Comparison of ENCODE assay signal across 9 cellular contexts in the genomic region with DNA sequence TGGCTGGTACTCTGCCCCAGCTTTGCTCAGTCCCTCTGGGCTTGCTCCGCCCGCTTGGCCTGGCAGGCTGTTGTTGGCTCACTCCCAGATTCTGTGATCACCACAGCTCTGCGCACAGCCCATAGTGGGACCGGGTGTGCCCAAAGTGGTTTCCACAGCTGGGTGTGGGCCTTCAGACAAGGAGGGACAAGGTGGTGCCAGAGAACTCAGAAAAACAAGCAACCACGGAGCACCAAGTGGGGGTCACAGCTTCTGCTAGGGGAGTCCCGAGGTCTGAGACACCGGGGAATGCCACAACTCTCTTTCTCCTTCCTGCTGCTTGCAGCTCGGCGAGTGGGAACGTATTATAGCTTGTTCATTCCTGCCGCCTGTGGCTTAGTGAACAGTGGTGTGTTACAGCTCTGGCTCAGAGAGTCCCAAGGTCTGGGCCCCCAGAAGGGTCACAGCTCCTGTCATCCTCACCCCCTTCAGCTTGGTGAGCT. TPM values are rescaled to one million over a fixed set of nuclear protein-coding genes. Genes with fewer than 3 reads are reported as not detected.
DNase-seq lines count a peak whose midpoint lies in the region; ATAC-seq and TF ChIP-seq lines count a peak whose summit lies in the region.
"Had no signal": no experiment of that assay in that cellular context is flagged by ENCODE, and none has a peak within 500 bp of the region (broad histone marks: within the 10 kb centered on the region; RNA-seq: fewer than 3 reads in every experiment).

No MANE protein-coding gene starts in this region.

- peak; percentile 25 to 37 for ATAC-seq in activated CD4-positive, CD25-positive, alpha-beta regulatory T cell treated with anti-CD3 and anti-CD28 coated beads, Interleukin-2, amount 50 U/mL, for 24 hours

- no peaks in the 10 kb centered on the region for H3K9me3 ChIP-seq in uterus

- H3K27me3 ChIP-seq in uterus: no peaks in the 10 kb centered on the region
- H3K27me3 ChIP-seq: cardiac muscle cell had no signal

- TF ChIP-seq CTCF in RWPE1 (conservative IDR thresholded peaks at IDR 0.05; ENCODE audit: low read depth) (no peak), uterus (IDR thresholded peaks at IDR 0.05) (no peak)

- CTCF ChIA-PET in RWPE1 (lab: Yijun Ruan, JAX): no interaction called here

- intact Hi-C loops in uterus (cut with DNase I; ENCODE audit: low total_unique reads): no loop called here

- H3K4me3 ChIP-seq in uterus: no peak overlapping the region
- H3K4me3 ChIP-seq: cardiac muscle cell had no signal

- H3K36me3 ChIP-seq in uterus: no peaks in the 10 kb centered on the region
- H3K36me3 ChIP-seq: cardiac muscle cell had no signal

- POLR2A ChIA-PET in RWPE1 (lab: Yijun Ruan, JAX; ENCODE audit: low non-redundant PET): no interaction called here

- TF ChIP-seq POLR2A in uterus (IDR thresholded peaks at IDR 0.05): no peak

- DNase-seq in activated CD4-positive, CD25-positive, alpha-beta regulatory T cell (lab: John Stamatoyannopoulos, UW): no peak
- peak; percentile 25 for DNase-seq in RWPE1 (ENCODE audit: low spot score)
- peak; percentile 65 for DNase-seq in kidney tubule cell (ENCODE audit: low spot score)
- peak; percentile 14 to 17 for DNase-seq in uterus
- DNase-seq in foreskin melanocyte: no peak
- no peak for DNase-seq in GDM1 (lab: John Stamatoyannopoulos, UW)
- DNase-seq in stimulated activated CD4-positive, alpha-beta T cell treated with anti-CD3 and anti-CD28 coated beads, Interleukin-2, amount 100 ng/mL, for 48 hours: no peak

- H3K4me1 ChIP-seq in uterus: no peaks in the 10 kb centered on the region

- peak overlapping the region; percentile 91 for H3K27ac ChIP-seq in RWPE1
- H3K27ac ChIP-seq in uterus: no peak overlapping the region
- H3K27ac ChIP-seq: cardiac muscle cell had no signal

RNA-seq across cellular contexts. Expression of gene KYNU, which starts 9.1 kb away (rescaled TPM):
- total RNA-seq in uterus: 1 to 10 TPM in 3 of 4 donors, not detected in 1; 1.9 to 5.3 (median 2.1) TPM

Comparison
In these comparisons a context has a peak if more than half of its experiments do, and no peak if none do; other contexts are left out.
1. DNase-seq: peak in RWPE1 (single experiment), kidney tubule cell (single experiment) and uterus (2 of 2); none in activated CD4-positive, CD25-positive, alpha-beta regulatory T cell (0 of 4), foreskin melanocyte (single experiment), GDM1 (single experiment) and stimulated activated CD4-positive, alpha-beta T cell treated with anti-CD3 and anti-CD28 coated beads, Interleukin-2, amount 100 ng/mL, for 48 hours (0 of 2).